Comparison of ENCODE assay signal across 9 cellular contexts in genomic region chr9:112041536-112042243, GRCh38.
DNase-seq lines count a peak whose midpoint lies in the region; ATAC-seq and TF ChIP-seq lines count a peak whose summit lies in the region.
"Had no signal": no experiment of that assay in that cellular context is flagged by ENCODE, and none has a peak within 500 bp of the region (broad histone marks: within the 10 kb centered on the region; RNA-seq: fewer than 3 reads in every experiment).

No MANE protein-coding gene starts in this region.

- no peaks in the 10 kb centered on the region for H4K20me1 ChIP-seq in SK-N-SH (ENCODE audit: insufficient read depth)

- peak overlapping the region in 2 of 10 donors; percentile 3 to 7 for H3K4me3 Mint-ChIP-seq in naive thymus-derived CD4-positive, alpha-beta T cell

- peak overlapping the region; percentile 57 for H3K9ac ChIP-seq in SK-N-SH

- H3F3A ChIP-seq in SK-N-SH (replicated peaks; ENCODE audit: insufficient read depth), result peaks cover 32% of the 10 kb centered on the region

- 8% methylated on average over 6 of the region's 8 CpGs for WGBS in SK-N-SH (ENCODE audit: low lambda C conversion rate)
- WGBS in gastroesophageal sphincter (ENCODE audit: low coverage in 1 of 2), 2 donors, result 40 to 93% methylated on average over 2 of the region's 8 CpGs

- H3K4me1 ChIP-seq in SK-N-SH (ENCODE audit: control insufficient read depth in 1 of 2, insufficient read depth in 2 of 2, low read depth in 1 of 2, low read length in 1 of 2) (peaks cover 0 to 41% of the 10 kb centered on the region in 2 experiments; a peak in 3 of 4 replicates), gastroesophageal sphincter (no peaks in the 10 kb centered on the region), BE2C (no peaks in the 10 kb centered on the region)
- peaks cover 17 to 18% of the 10 kb centered on the region in 2 donors for H3K4me1 ChIP-seq in naive thymus-derived CD4-positive, alpha-beta T cell (ENCODE audit: control insufficient read depth in 2 of 2, insufficient read depth in 2 of 2, low read length in 2 of 2)

- no peaks in the 10 kb centered on the region for H3K79me2 ChIP-seq in SK-N-SH (ENCODE audit: insufficient read depth)

- ATAC-seq in gastroesophageal sphincter, result peak; percentile 87
- ATAC-seq in naive thymus-derived CD4-positive, alpha-beta T cell, result no peak
- ATAC-seq: K562 had no signal

- peak overlapping the region; percentile 26 for H3K4me2 ChIP-seq in SK-N-SH

- H3K36me3 Mint-ChIP-seq in naive thymus-derived CD4-positive, alpha-beta T cell, result peaks cover 3 to 52% (median 13%) of the 10 kb centered on the region in 5 donors

- intact Hi-C loops in naive thymus-derived CD4-positive, alpha-beta T cell (cut with micrococcal nuclease), result no loop called here

- H3K27ac ChIP-seq in SK-N-SH (ENCODE audit: low read depth in 2 of 2, low read length in 1 of 2) (peak overlapping the region; percentile 63 to 75), gastroesophageal sphincter (peak overlapping the region in 2 of 4 donors; percentile 29 to 41)
- no peak overlapping the region for H3K27ac ChIP-seq in naive thymus-derived CD4-positive, alpha-beta T cell (ENCODE audit: low read depth, low read length)

- H3K27me3 Mint-ChIP-seq in naive thymus-derived CD4-positive, alpha-beta T cell, result peaks cover 0 to 12% (median 5%) of the 10 kb centered on the region in 5 donors

- H2AFZ ChIP-seq in SK-N-SH (ENCODE audit: low read depth), result no peak overlapping the region

- no peaks in the 10 kb centered on the region for H3K9me2 ChIP-seq in SK-N-SH

- TF ChIP-seq CTCF in SK-N-SH (IDR thresholded peaks at IDR 0.05), result no peak
- TF ChIP-seq CTCF in gastroesophageal sphincter (IDR thresholded peaks at IDR 0.05), result no peak
- no peak for TF ChIP-seq CTCF in retinal pigment epithelial cell (conservative IDR thresholded peaks at IDR 0.05; ENCODE audit: low read depth, low read length)
- no peak for TF ChIP-seq CTCF in BE2C (IDR thresholded peaks at IDR 0.05; ENCODE audit: low read depth, low read length)

- peaks cover 0 to 6% (median 0%) of the 10 kb centered on the region in 11 donors for H3K9me3 Mint-ChIP-seq in naive thymus-derived CD4-positive, alpha-beta T cell

- H3K36me3 ChIP-seq in SK-N-SH (replicated peaks in 1 of 2; ENCODE audit: control insufficient read depth in 1 of 2, insufficient read depth in 2 of 2, low read length in 1 of 2) (no peaks in the 10 kb centered on the region), gastroesophageal sphincter (no peaks in the 10 kb centered on the region), BE2C (no peaks in the 10 kb centered on the region)
- no peaks in the 10 kb centered on the region for H3K36me3 ChIP-seq in naive thymus-derived CD4-positive, alpha-beta T cell (ENCODE audit: control insufficient read depth in 2 of 3, insufficient read depth in 3 of 3, low read length in 3 of 3)

- CTCF ChIA-PET in SK-N-SH (lab: Yijun Ruan, JAX), result interaction anchor here (0.6 kb wide), 1 partner anchor 21 kb away, joined by 3 read pairs; no protein-coding TSS in a partner anchor
- CTCF ChIA-PET in naive thymus-derived CD4-positive, alpha-beta T cell (lab: Charles Lee), result no interaction called here

- H3K4me3 ChIP-seq in SK-N-SH (ENCODE audit: low read depth in 2 of 2, low read length in 1 of 2) (no peak overlapping the region), gastroesophageal sphincter (no peak overlapping the region), retinal pigment epithelial cell (ENCODE audit: low read length) (no peak overlapping the region), BE2C (ENCODE audit: low read depth, low read length) (no peak overlapping the region)
- H3K4me3 ChIP-seq in naive thymus-derived CD4-positive, alpha-beta T cell (ENCODE audit: low read length), result no peak overlapping the region
- H3K4me3 ChIP-seq: K562 had no signal

- no peaks in the 10 kb centered on the region for H3K27me3 ChIP-seq in SK-N-SH (ENCODE audit: insufficient read depth)
- no peaks in the 10 kb centered on the region for H3K27me3 ChIP-seq in gastroesophageal sphincter
- no peaks in the 10 kb centered on the region for H3K27me3 ChIP-seq in naive thymus-derived CD4-positive, alpha-beta T cell (ENCODE audit: control insufficient read depth in 2 of 2, insufficient read depth in 2 of 2, low read length in 2 of 2)
- H3K27me3 ChIP-seq in BE2C, result no peaks in the 10 kb centered on the region; the same call in 1 of the 2 replicates

- H3K9me3 ChIP-seq in SK-N-SH, result no peaks in the 10 kb centered on the region
- no peaks in the 10 kb centered on the region for H3K9me3 ChIP-seq in gastroesophageal sphincter
- H3K9me3 ChIP-seq in naive thymus-derived CD4-positive, alpha-beta T cell (ENCODE audit: control insufficient read depth in 2 of 3, low read length in 3 of 3), result no peaks in the 10 kb centered on the region
- H3K9me3 ChIP-seq in BE2C, result no peaks in the 10 kb centered on the region

- POLR2A ChIA-PET in SK-N-SH (lab: Yijun Ruan, JAX), result no interaction called here
- POLR2A ChIA-PET in naive thymus-derived CD4-positive, alpha-beta T cell (lab: Charles Lee), result no interaction called here

- TF ChIP-seq POLR2A in gastroesophageal sphincter (IDR thresholded peaks at IDR 0.05), result no peak

- H3K4me1 Mint-ChIP-seq in naive thymus-derived CD4-positive, alpha-beta T cell, result peaks cover 13 to 41% (median 36%) of the 10 kb centered on the region in 7 donors

- TF ChIP-seq EP300 in SK-N-SH (IDR thresholded peaks at IDR 0.05; ENCODE audit: borderline replicate concordance in 1 of 2, low read depth in 1 of 2, low read length in 1 of 2), result peak; percentile 51 to 99; a peak in 3 of 4 replicates
- TF ChIP-seq EP300 in gastroesophageal sphincter (IDR thresholded peaks at IDR 0.05), result no peak

- DNase-seq in H4 (ENCODE audit: low spot score) (peak; percentile 99), SK-N-SH (no peak), retinal pigment epithelial cell (ENCODE audit: low read depth) (peak; percentile 98), NCI-H2171 treated with DMSO at 0.1 percent for 48 hours (lab: John Stamatoyannopoulos, UW) (no peak), NCI-H510A (lab: John Stamatoyannopoulos, UW) (no peak), BE2C (no peak)
- no peak for DNase-seq in naive thymus-derived CD4-positive, alpha-beta T cell

- peak overlapping the region in 1 of 9 donors; percentile 32 for H3K27ac Mint-ChIP-seq in naive thymus-derived CD4-positive, alpha-beta T cell

- TF ChIP-seq RAD21 in SK-N-SH (IDR thresholded peaks at IDR 0.05; ENCODE audit: low read length), result no peak

TF ChIP-seq in SK-N-SH, 30 proteins besides CTCF, POLR2A, EP300 and RAD21 (continues in another document):
- TF ChIP-seq FOSL2 (IDR thresholded peaks at IDR 0.05; ENCODE audit: borderline replicate concordance, low read depth), result peak; percentile 97
- no peak for TF ChIP-seq USF2 (IDR thresholded peaks at IDR 0.05; ENCODE audit: borderline replicate concordance, low read depth, low read length)
- TF ChIP-seq PBX3 (IDR thresholded peaks at IDR 0.05), result peak; percentile 94
- TF ChIP-seq TAF1 (IDR thresholded peaks at IDR 0.05; ENCODE audit: borderline replicate concordance, low read depth, low read length), result peak; percentile 40; the same call in 1 of the 2 replicates
- peak; percentile 94 for TF ChIP-seq FOXM1 (IDR thresholded peaks at IDR 0.05; ENCODE audit: low read depth)
- no peak for TF ChIP-seq RCOR1 (IDR thresholded peaks at IDR 0.05; ENCODE audit: low read length)
- TF ChIP-seq MAX (IDR thresholded peaks at IDR 0.05; ENCODE audit: low read depth), result peak; percentile 88
- TF ChIP-seq NFIC (IDR thresholded peaks at IDR 0.05; ENCODE audit: borderline replicate concordance), result peak; percentile 96
- TF ChIP-seq YY1 (IDR thresholded peaks at IDR 0.05; ENCODE audit: low read depth), result peak; percentile 58; the same call in 1 of the 2 replicates
- no peak for TF ChIP-seq FOXJ3 (CRISPR knock-in tag; IDR thresholded peaks at IDR 0.05)
- no peak for TF ChIP-seq SMC3 (IDR thresholded peaks at IDR 0.05; ENCODE audit: low read depth, low read length)
- TF ChIP-seq GATA2 (CRISPR knock-in tag; IDR thresholded peaks at IDR 0.05), result no peak
- no peak for TF ChIP-seq EZH2phosphoT487 (IDR thresholded peaks at IDR 0.05; ENCODE audit: borderline replicate concordance, low read depth)

Comparison
In these comparisons a context has a peak if more than half of its experiments do, and no peak if none do; other contexts are left out.
1. DNase-seq: peak in H4 (single experiment) and retinal pigment epithelial cell (single experiment); none in SK-N-SH (single experiment), NCI-H2171 treated with DMSO at 0.1 percent for 48 hours (single experiment), naive thymus-derived CD4-positive, alpha-beta T cell (0 of 9), NCI-H510A (single experiment) and BE2C (single experiment).